Comparison of ENCODE assay signal across 25 cellular contexts in the genomic region with DNA sequence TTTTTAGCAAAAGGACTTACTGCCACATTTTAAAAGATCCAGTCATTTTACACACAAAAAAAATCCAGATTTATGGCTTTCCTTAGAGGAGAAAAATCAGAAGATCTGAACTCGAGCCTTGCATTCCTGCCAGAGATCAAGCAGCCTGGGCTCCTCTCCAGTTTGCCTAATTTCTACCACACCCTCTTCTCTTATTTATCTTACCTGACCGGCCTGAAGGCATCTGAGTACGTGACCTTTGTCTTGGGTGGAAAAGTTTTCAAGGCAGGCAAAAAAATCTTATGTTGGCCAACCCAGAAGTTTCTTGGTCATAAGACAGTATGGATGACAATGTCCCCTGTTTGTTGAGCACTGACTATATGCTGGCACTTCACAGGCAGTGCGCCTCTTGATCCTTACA.
"Had no signal": no experiment of that assay in that cellular context is flagged by ENCODE, and none has a peak within 500 bp of the region (broad histone marks: within the 10 kb centered on the region; RNA-seq: fewer than 3 reads in every experiment).

No MANE protein-coding gene starts in this region.

- H3K4me3 Mint-ChIP-seq: activated CD4-positive, alpha-beta T cell treated with anti-CD3 and anti-CD28 coated beads for 36 hours; activated CD8-positive, alpha-beta memory T cell treated with anti-CD3 and anti-CD28 coated beads, Interleukin-2, amount 10 ng/mL, durations not matched to agents 7 days and 5 days; activated CD8-positive, alpha-beta T cell treated with anti-CD3 and anti-CD28 coated beads, Interleukin-2, amount 10 ng/mL, durations not matched to agents 7 days and 5 days; activated T-cell treated with anti-CD3 and anti-CD28 coated beads, Interleukin-2, amount 50 U/mL, for 72 hours; effector memory CD8-positive, alpha-beta T cell; nephron had no signal

- H3K36me3 Mint-ChIP-seq: activated CD8-positive, alpha-beta memory T cell treated with anti-CD3 and anti-CD28 coated beads, Interleukin-2, amount 10 ng/mL, durations not matched to agents 7 days and 5 days; activated naive CD4-positive, alpha-beta T cell treated with anti-CD3 and anti-CD28 coated beads, Interleukin-2, amount 50 U/mL, for 72 hours had no signal

- ATAC-seq: activated CD4-positive, alpha-beta T cell treated with anti-CD3 and anti-CD28 coated beads for 36 hours; activated CD8-positive, alpha-beta memory T cell treated with anti-CD3 and anti-CD28 coated beads, Interleukin-2, amount 10 ng/mL, durations not matched to agents 7 days and 5 days; activated CD8-positive, alpha-beta T cell treated with anti-CD3 and anti-CD28 coated beads, Interleukin-2, amount 10 ng/mL, durations not matched to agents 7 days and 5 days; activated naive CD4-positive, alpha-beta T cell treated with anti-CD3 and anti-CD28 coated beads, Interleukin-2, amount 50 U/mL, for 72 hours; activated T-cell treated with anti-CD3 and anti-CD28 coated beads, Interleukin-2, amount 50 U/mL, for 72 hours; effector memory CD8-positive, alpha-beta T cell; heart right ventricle; left ventricle myocardium superior; right lobe of liver; stimulated activated naive CD8-positive, alpha-beta T cell treated with anti-CD3 and anti-CD28 coated beads, Interleukin-15, Interleukin-2, amounts not matched to agents 100 U/mL and 50 U/mL, for 24 hours had no signal

- H3K4me1 ChIP-seq: esophagus muscularis mucosa, heart right ventricle, right lobe of liver, upper lobe of left lung had no signal

- DNase-seq: activated CD4-positive, alpha-beta T cell treated with anti-CD3 and anti-CD28 coated beads for 36 hours; activated CD4-positive, CD25-positive, alpha-beta regulatory T cell; activated CD8-positive, alpha-beta memory T cell treated with anti-CD3 and anti-CD28 coated beads, Interleukin-2, amount 10 ng/mL, durations not matched to agents 7 days and 5 days; activated CD8-positive, alpha-beta T cell treated with anti-CD3 and anti-CD28 coated beads, Interleukin-2, amount 10 ng/mL, durations not matched to agents 7 days and 5 days; activated naive CD4-positive, alpha-beta T cell; activated T-cell treated with anti-CD3 and anti-CD28 coated beads, Interleukin-2, amount 50 U/mL, for 72 hours; cerebellar nuclear complex; effector memory CD8-positive, alpha-beta T cell; foreskin melanocyte; heart right ventricle; kidney glomerular epithelial cell; left ventricle myocardium superior; right lobe of liver; stimulated activated CD4-positive, alpha-beta T cell treated with anti-CD3 and anti-CD28 coated beads, Interleukin-12 subunit alpha, Interleukin-12 subunit beta, amount 100 ng/mL, for 4 hours; stimulated activated CD4-positive, alpha-beta T cell treated with anti-CD3 and anti-CD28 coated beads, Interleukin-4, amount 100 ng/mL, for 1 hour; stimulated activated naive CD8-positive, alpha-beta T cell treated with anti-CD3 and anti-CD28 coated beads, Interleukin-15, Interleukin-2, amounts not matched to agents 100 U/mL and 50 U/mL, for 24 hours; T-helper 1 cell; upper lobe of left lung had no signal

- H3K27ac Mint-ChIP-seq: activated CD4-positive, alpha-beta T cell treated with anti-CD3 and anti-CD28 coated beads for 36 hours; activated CD8-positive, alpha-beta memory T cell treated with anti-CD3 and anti-CD28 coated beads, Interleukin-2, amount 10 ng/mL, durations not matched to agents 7 days and 5 days; activated CD8-positive, alpha-beta T cell treated with anti-CD3 and anti-CD28 coated beads, Interleukin-2, amount 10 ng/mL, durations not matched to agents 7 days and 5 days; activated naive CD4-positive, alpha-beta T cell treated with anti-CD3 and anti-CD28 coated beads, Interleukin-2, amount 50 U/mL, for 72 hours; activated T-cell treated with anti-CD3 and anti-CD28 coated beads, Interleukin-2, amount 50 U/mL, for 72 hours; effector memory CD8-positive, alpha-beta T cell; nephron; progenitor cell of endocrine pancreas had no signal

- H3K9me3 ChIP-seq: right lobe of liver, upper lobe of left lung had no signal

- H3K27ac ChIP-seq: coronary artery, dorsolateral prefrontal cortex, esophagus muscularis mucosa, heart right ventricle, right lobe of liver, thoracic aorta, upper lobe of left lung had no signal

- H3K36me3 ChIP-seq: esophagus muscularis mucosa, heart right ventricle, right lobe of liver, thoracic aorta, upper lobe of left lung had no signal

- H3K4me1 Mint-ChIP-seq: nephron had no signal

- H3K27me3 ChIP-seq: dorsolateral prefrontal cortex, esophagus muscularis mucosa, right lobe of liver, upper lobe of left lung had no signal

- H3K4me3 ChIP-seq: coronary artery, dorsolateral prefrontal cortex, esophagus muscularis mucosa, heart right ventricle, right lobe of liver, thoracic aorta, upper lobe of left lung had no signal
